Comparison of ENCODE assay signal across 8 cellular contexts in genomic region chr19:11324079-11324661, GRCh38. TPM values are rescaled to one million over a fixed set of nuclear protein-coding genes. Genes with fewer than 3 reads are reported as not detected.
A peak's percentile ranks its signal among the peaks of the same experiment; 100 is the strongest.
DNase-seq lines count a peak whose midpoint lies in the region; ATAC-seq and TF ChIP-seq lines count a peak whose summit lies in the region.

No MANE protein-coding gene starts in this region.

- H3K36me3 Mint-ChIP-seq in WTC11, result no peaks in the 10 kb centered on the region

- H3K4me3 Mint-ChIP-seq in WTC11, result no peak overlapping the region

- CTCF ChIA-PET in WTC11 (lab: Charles Lee), result interaction anchor here (0.9 to 1.4 kb wide), 3 partner anchors 28 to 122 kb away, joined by 3 to 4 read pairs (median 3); partner anchors contain the start of gene TSPAN16

- H3K27ac Mint-ChIP-seq in WTC11, result peak overlapping the region; percentile 23; the same call in 1 of the 2 replicates

- no peak overlapping the region for H3K4me3 ChIP-seq in AG09309 (ENCODE audit: control insufficient read depth, low read depth, low read length)

- peak; percentile 47 for TF ChIP-seq POLR2A in GM18505 (IDR thresholded peaks at IDR 0.05; ENCODE audit: borderline replicate concordance, extremely low read depth, insufficient read depth, insufficient read length)

- ATAC-seq in GM18505 (IDR thresholded peaks at IDR 0.05; ENCODE audit: unreplicated experiment), result peak; percentile 55
- ATAC-seq in WTC11, result peak; percentile 20; the same call in 1 of the 2 replicates
- ATAC-seq in GM19455 (IDR thresholded peaks at IDR 0.05; ENCODE audit: unreplicated experiment), result no peak
- ATAC-seq in GM18868 (IDR thresholded peaks at IDR 0.05; ENCODE audit: unreplicated experiment), result no peak

- POLR2A ChIA-PET in WTC11 (lab: Charles Lee), result interaction anchor here (0.7 kb wide), 1 partner anchor 211 kb away, joined by 3 read pairs; no protein-coding TSS in a partner anchor

- TF ChIP-seq CTCF in AG09309 (IDR thresholded peaks at IDR 0.05; ENCODE audit: control insufficient read depth, insufficient read depth, low read depth, low read length, missing control alignments), result no peak
- TF ChIP-seq CTCF in WTC11 (IDR thresholded peaks at IDR 0.05), result no peak

- peaks cover 16% of the 10 kb centered on the region for H3K4me1 Mint-ChIP-seq in WTC11

- H3K27me3 Mint-ChIP-seq in WTC11 (ENCODE audit: low read depth), result no peaks in the 10 kb centered on the region; the same call in 1 of the 2 replicates

- H3K9me3 Mint-ChIP-seq in WTC11, result no peaks in the 10 kb centered on the region

- peak; percentile 92 for DNase-seq in AG09309 (ENCODE audit: low read depth)
- peak; percentile 74 for DNase-seq in NCI-H2029 (lab: John Stamatoyannopoulos, UW)
- DNase-seq in WTC11 (ENCODE audit: low spot score), result no peak
- peak; percentile 95 for DNase-seq in fibroblast of gingiva (ENCODE audit: low read depth)
- peak; percentile 78 for DNase-seq in non-pigmented ciliary epithelial cell (ENCODE audit: low read depth)

TF ChIP-seq in WTC11, 78 proteins besides CTCF, POLR2A, EP300 and RAD21:
- TF ChIP-seq ZNF317 (CRISPR knock-in tag; IDR thresholded peaks at IDR 0.05; ENCODE audit: borderline replicate concordance, low read depth) (no peak), GABPB1 (CRISPR knock-in tag; IDR thresholded peaks at IDR 0.05) (peak; percentile 96)

RNA-seq across cellular contexts. Expression of gene RAB3D, which starts 15.3 kb away (rescaled TPM):
- total RNA-seq in WTC11 (2021), result 18.9 to 27.8 TPM (median 27.0 TPM) in 3 replicates

RNA-seq across cellular contexts. Expression of gene TMEM205, which starts 21.9 kb away (rescaled TPM):
- 69.9 to 78.3 TPM (median 76.0 TPM) in 3 replicates for total RNA-seq in WTC11 (2021)

RNA-seq across cellular contexts. Expression of gene CCDC159, which starts 22.1 kb away (rescaled TPM):
- 5.5 to 8.5 TPM (median 6.8 TPM) in 3 replicates for total RNA-seq in WTC11 (2021)

RNA-seq across cellular contexts. Expression of gene TSPAN16, which starts 28.2 kb away (rescaled TPM):
- total RNA-seq in WTC11 (2021), result 0.30 TPM in 1 of 3 replicates, not detected in the others

RNA-seq across cellular contexts. Expression of gene PLPPR2, which starts 31.1 kb away (rescaled TPM):
- total RNA-seq in WTC11 (2021), result 7.5 to 9.6 TPM (median 8.4 TPM) in 3 replicates

Comparison
In these comparisons a context has a peak if more than half of its experiments do, and no peak if none do; other contexts are left out.
1. ATAC-seq: peak in GM18505 (single experiment) and WTC11 (single experiment); none in GM19455 (single experiment) and GM18868 (single experiment).